Comparison of ENCODE assay signal across 8 cellular contexts in genomic region chr2:31233741-31234689, GRCh38. TPM values are rescaled to one million over a fixed set of nuclear protein-coding genes. Genes with fewer than 3 reads are reported as not detected.
DNase-seq lines count a peak whose midpoint lies in the region; ATAC-seq and TF ChIP-seq lines count a peak whose summit lies in the region.

Gene EHD3 (plus strand): TSS chr2:31234152. CDS start chr2:31234622, 470 bp downstream.

- H3K36me3 ChIP-seq in A673 (ENCODE audit: insufficient read depth, low read length, poor library complexity, severe bottlenecking) (no peaks in the 10 kb centered on the region), duodenal mucosa (ENCODE audit: control insufficient read depth in 1 of 2, insufficient read depth in 2 of 2, low read length in 2 of 2) (no peaks in the 10 kb centered on the region)

- no peak within 1 kb of the TSS for H3K27ac ChIP-seq in A673 (ENCODE audit: low read depth, low read length, poor library complexity, severe bottlenecking)
- no peak within 1 kb of the TSS for H3K27ac ChIP-seq in duodenal mucosa (ENCODE audit: low read depth, low read length)

- WGBS in lower leg skin, 2 donors, result 1 to 4% methylated on average over 52 to 60 of the region's 74 CpGs

- POLR2A ChIA-PET in A673 (lab: Charles Lee; ENCODE audit: low non-redundant PET), result no interaction called here

- ATAC-seq in GM18873 (IDR thresholded peaks at IDR 0.05; ENCODE audit: low FRiP score, unreplicated experiment) (peak; percentile 95), HG03139 (IDR thresholded peaks at IDR 0.05; ENCODE audit: unreplicated experiment) (peak; percentile 97)

- DNase-seq in A673 (ENCODE audit: low spot score) (peak; percentile 94), NCI-H446 (lab: John Stamatoyannopoulos, UW) (peak; percentile 69 to 92), lower leg skin (ENCODE audit: low spot score in 2 of 2) (peak; percentile 66 to 96)
- DNase-seq in activated CD4-positive, alpha-beta T cell treated with anti-CD3 and anti-CD28 coated beads, Interleukin-2, amount 50 U/mL, for 48 hours, result peak; percentile 80 to 86
- DNase-seq in stimulated activated CD4-positive, alpha-beta T cell treated with anti-CD3 and anti-CD28 coated beads, Interleukin-4, amount 100 ng/mL, for 4 hours, result peak; percentile 70 to 78

- H3K9me3 ChIP-seq in A673 (ENCODE audit: low read depth, low read length, poor library complexity, severe bottlenecking), result no peaks in the 10 kb centered on the region
- H3K9me3 ChIP-seq in duodenal mucosa (ENCODE audit: control insufficient read depth in 1 of 2, low read length in 2 of 2), result no peaks in the 10 kb centered on the region

- TF ChIP-seq CTCF in A673 (conservative IDR thresholded peaks at IDR 0.05; ENCODE audit: low read depth, low read length) (peak; percentile 60), lower leg skin (IDR thresholded peaks at IDR 0.05) (no peak)

- CTCF ChIA-PET in A673 (lab: Charles Lee), result interaction anchor here (0.6 to 1.0 kb wide), 2 partner anchors 99 to 340 kb away, joined by 4 read pairs; no protein-coding TSS in a partner anchor

- peak within 1 kb of the TSS; percentile 55 for H3K4me3 ChIP-seq in A673 (ENCODE audit: low read depth, low read length, poor library complexity, severe bottlenecking)
- H3K4me3 ChIP-seq in duodenal mucosa (ENCODE audit: low read depth in 1 of 2, low read length in 2 of 2), result peak within 1 kb of the TSS; percentile 78 to 80
- peak within 1 kb of the TSS; percentile 35 for H3K4me3 ChIP-seq in lower leg skin (ENCODE audit: low read depth, poor library complexity, severe bottlenecking)

- peaks cover 7% of the 10 kb centered on the region for H3K27me3 ChIP-seq in A673 (replicated peaks; ENCODE audit: insufficient read depth, low read depth, low read length, poor library complexity)
- H3K27me3 ChIP-seq in duodenal mucosa (ENCODE audit: control insufficient read depth in 1 of 2, insufficient read depth in 2 of 2, low read length in 2 of 2), result peaks cover 0 to 10% of the 10 kb centered on the region in 2 donors

- no TSS peak for BruUV-seq in A673 (replicated peaks; lab: Mats Ljungman, UMichigan)

- H3K4me1 ChIP-seq in A673 (ENCODE audit: insufficient read depth, low read length, poor library complexity, severe bottlenecking) (peaks cover 5% of the 10 kb centered on the region), duodenal mucosa (ENCODE audit: control insufficient read depth in 1 of 2, insufficient read depth in 2 of 2, low read length in 2 of 2) (peaks cover 8 to 11% of the 10 kb centered on the region in 2 donors)

- intact Hi-C loops in A673 (cut with micrococcal nuclease; ENCODE audit: unreplicated experiment), result loop anchor here (2.0 kb wide), 1 partner anchor 99 kb away; no protein-coding TSS in a partner anchor
- intact Hi-C loops in lower leg skin (cut with DNase I; ENCODE audit: low total_unique reads), result no loop called here

- no peak for TF ChIP-seq POLR2A in lower leg skin (IDR thresholded peaks at IDR 0.05)

- peak within 1 kb of the TSS; percentile 32 to 48 for H3K9ac ChIP-seq in duodenal mucosa (ENCODE audit: low read depth in 1 of 2, low read length in 2 of 2)

RNA-seq across cellular contexts. Expression of gene EHD3, which starts in this region (rescaled TPM):
- 4.4 and 4.8 TPM in 2 replicates for total RNA-seq in A673 (2021)
- 1 to 10 TPM; 2.8 to 4.3 (median 3.5) TPM for total RNA-seq in lower leg skin
